ENCODE assay signal across 1 cellular context in the genomic region with DNA sequence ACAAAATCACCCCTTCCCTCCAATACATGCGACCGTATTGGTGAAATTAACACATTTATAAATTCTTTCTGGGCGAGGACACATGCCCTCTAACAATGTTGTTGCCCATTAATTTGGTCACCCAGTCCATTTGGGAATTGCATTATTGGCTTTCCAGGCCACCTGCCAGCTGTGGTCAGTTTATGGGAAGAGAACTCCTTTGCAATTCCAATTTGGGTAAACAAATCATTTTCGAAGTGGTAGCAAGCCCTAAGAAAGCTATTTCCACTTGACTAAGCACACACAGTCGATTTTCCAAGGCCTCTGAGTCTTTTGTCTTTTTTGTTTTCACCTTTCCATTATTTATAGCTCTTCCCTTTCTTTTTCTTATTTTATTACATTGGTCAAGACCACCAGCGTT.
TF ChIP-seq lines count a peak whose summit lies in the region.

No MANE protein-coding gene starts in this region.

TF ChIP-seq in WTC11, 78 proteins besides CTCF, POLR2A, EP300 and RAD21:
- TF ChIP-seq OVOL2 (CRISPR knock-in tag; IDR thresholded peaks at IDR 0.05; ENCODE audit: borderline replicate concordance): no peak
- TF ChIP-seq TP53 (CRISPR knock-in tag; IDR thresholded peaks at IDR 0.05): no peak
- no peak for TF ChIP-seq ETV6 (CRISPR knock-in tag; IDR thresholded peaks at IDR 0.05)
- TF ChIP-seq SOX15 (CRISPR knock-in tag; IDR thresholded peaks at IDR 0.05): no peak
